ENCODE assay signal across 14 cellular contexts in the genomic region with DNA sequence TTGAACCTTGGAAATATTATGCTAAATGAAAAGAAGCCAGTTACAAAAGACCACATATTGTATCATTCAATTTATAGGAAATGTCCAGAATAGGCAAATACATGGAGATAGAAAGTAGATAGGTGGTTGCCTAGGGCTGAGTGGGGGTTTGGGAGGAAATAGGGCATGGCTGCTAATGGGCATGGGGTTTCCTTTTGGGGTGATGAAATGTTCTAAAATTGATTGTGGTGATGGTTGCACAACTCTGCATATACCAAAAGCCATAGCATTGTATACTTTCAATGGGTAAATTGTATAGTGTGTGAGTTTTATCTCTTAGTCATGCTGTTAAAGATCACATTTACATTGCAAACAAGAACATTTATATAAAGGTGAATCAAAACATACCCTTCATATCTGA.
"Had no signal": no experiment of that assay in that cellular context is flagged by ENCODE, and none has a peak within 500 bp of the region (broad histone marks: within the 10 kb centered on the region; RNA-seq: fewer than 3 reads in every experiment).

No MANE protein-coding gene starts in this region.

- H3K27me3 ChIP-seq: tibial artery had no signal

- H3K9ac ChIP-seq: parathyroid adenoma had no signal

- H2AFZ ChIP-seq: parathyroid adenoma had no signal

- H3K4me1 ChIP-seq: parathyroid adenoma, tibial artery had no signal

- H3K36me3 ChIP-seq: heart right ventricle, tibial artery had no signal

- H3K79me2 ChIP-seq: parathyroid adenoma had no signal

- DNase-seq: activated CD4-positive, alpha-beta T cell treated with anti-CD3 and anti-CD28 coated beads for 1 hour; activated CD4-positive, alpha-beta T cell treated with anti-CD3 and anti-CD28 coated beads, Interleukin-2, amount 50 U/mL, for 48 hours; activated naive CD4-positive, alpha-beta T cell treated with Interleukin-2 at 50 U/mL for 16 hours; activated naive CD8-positive, alpha-beta T cell treated with anti-CD3 and anti-CD28 coated beads, Interleukin-2, amount 50 U/mL, for 24 hours; aorta; heart right ventricle; retina; stimulated activated CD4-positive, alpha-beta T cell treated with anti-CD3 and anti-CD28 coated beads, Interleukin-2, amount 100 ng/mL, for 48 hours; T-helper 9 cell; tibial artery had no signal

- H3K4me3 ChIP-seq: heart right ventricle, lung, tibial artery had no signal

- H3K27ac ChIP-seq: epithelial cell of prostate, heart right ventricle, parathyroid adenoma, tibial artery, VCaP had no signal
